In the genomic region with DNA sequence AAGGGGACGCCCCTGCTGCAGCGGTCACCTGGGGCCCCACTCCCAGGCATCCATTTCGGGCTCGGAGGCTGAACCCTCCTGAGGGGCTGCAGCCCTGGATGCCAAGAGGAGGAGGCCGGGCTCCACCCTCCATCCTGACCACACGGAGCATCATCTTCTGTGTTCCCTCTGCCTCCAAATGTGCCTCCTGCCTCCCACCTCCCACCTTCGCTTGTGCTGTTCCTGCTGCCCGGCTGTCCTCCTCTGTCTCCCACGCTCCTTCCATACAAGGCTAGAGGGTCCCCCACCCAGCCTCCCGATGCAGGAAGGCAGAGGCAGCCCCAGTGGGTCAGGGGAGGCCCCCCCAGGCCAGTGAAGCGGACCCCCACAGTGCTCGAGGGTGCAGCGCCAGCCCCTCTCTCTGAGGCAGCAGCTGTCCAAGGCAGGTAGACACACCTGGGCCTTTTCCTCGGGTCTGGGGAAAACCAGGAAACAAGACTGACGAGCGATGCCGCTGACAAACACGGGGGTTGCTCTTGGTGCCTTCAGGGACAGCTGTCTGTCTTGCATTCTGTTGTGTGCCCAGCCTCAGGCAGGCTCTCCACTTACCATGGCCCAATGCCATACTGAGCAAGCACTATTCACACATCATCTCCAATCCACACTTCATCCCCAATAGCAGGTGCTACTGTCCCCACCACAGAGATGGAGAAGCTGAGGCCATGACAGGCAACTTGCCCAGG, we compare ENCODE assay signal across 1 cellular context.
TF ChIP-seq lines count a peak whose summit lies in the region.

No MANE protein-coding gene starts in this region.

TF ChIP-seq in H1, 55 proteins besides CTCF, POLR2A, EP300 and RAD21:
- no peak for TF ChIP-seq YY1 (IDR thresholded peaks at IDR 0.05; ENCODE audit: low read depth, low read length)
- no peak for TF ChIP-seq POLR2AphosphoS5 (IDR thresholded peaks at IDR 0.05; ENCODE audit: low read depth, low read length)
- no peak for TF ChIP-seq TCF12 (IDR thresholded peaks at IDR 0.05; ENCODE audit: low read depth, low read length)
- TF ChIP-seq GABPA (IDR thresholded peaks at IDR 0.05; ENCODE audit: borderline replicate concordance, insufficient read depth, low read length), result no peak
- TF ChIP-seq SAP30 (IDR thresholded peaks at IDR 0.05; ENCODE audit: insufficient read depth, insufficient replicate concordance, low read length), result no peak
- no peak for TF ChIP-seq ASH2L (IDR thresholded peaks at IDR 0.05; ENCODE audit: low read length)
- no peak for TF ChIP-seq KDM5A (IDR thresholded peaks at IDR 0.05; ENCODE audit: low read length)
